In the genomic region with DNA sequence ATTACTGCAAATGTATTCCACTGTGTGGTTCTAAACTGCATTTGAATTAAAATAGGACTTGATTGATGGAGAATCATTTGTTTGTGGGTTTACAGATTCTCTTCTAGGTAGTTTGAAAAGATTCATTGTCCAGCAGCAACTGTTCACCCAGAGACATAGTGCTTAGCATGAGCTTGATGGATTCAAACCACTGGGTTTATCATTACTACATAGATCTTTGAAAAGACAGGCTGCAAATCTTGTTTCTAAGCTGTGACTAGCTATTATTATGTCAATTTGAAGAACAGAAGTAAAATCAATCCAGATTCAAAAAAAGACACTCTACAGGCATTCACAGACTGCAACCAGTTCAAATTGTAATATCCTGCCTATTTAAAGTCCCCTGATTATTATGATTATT, we compare ENCODE assay signal across 13 cellular contexts. TPM values are rescaled to one million over a fixed set of nuclear protein-coding genes. Genes with fewer than 3 reads are reported as not detected.
A peak's percentile ranks its signal among the peaks of the same experiment; 100 is the strongest.
DNase-seq lines count a peak whose midpoint lies in the region; ATAC-seq, FAIRE-seq and TF ChIP-seq lines count a peak whose summit lies in the region.
"Had no signal": no experiment of that assay in that cellular context is flagged by ENCODE, and none has a peak within 500 bp of the region (broad histone marks: within the 10 kb centered on the region; RNA-seq: fewer than 3 reads in every experiment).

No MANE protein-coding gene starts in this region.

- no peak overlapping the region for H3K9ac ChIP-seq in kidney (ENCODE audit: low read length in 2 of 2)
- H3K9ac ChIP-seq: BLaER1 had no signal

- peaks cover 10 to 84% of the 10 kb centered on the region in 2 donors for H3K4me1 ChIP-seq in ascending aorta
- H3K4me1 ChIP-seq in kidney (ENCODE audit: control insufficient read depth in 1 of 2, insufficient read depth in 1 of 2, low read depth in 1 of 2, low read length in 2 of 2) = peaks cover 2 to 20% of the 10 kb centered on the region in 2 donors

- no peak for ATAC-seq in stimulated activated naive CD8-positive, alpha-beta T cell treated with anti-CD3 and anti-CD28 coated beads, Interleukin-15, amount 100 ng/mL, for 72 hours
- no peak for ATAC-seq in naive thymus-derived CD8-positive, alpha-beta T cell

- H3K4me3 Mint-ChIP-seq in stimulated activated naive CD8-positive, alpha-beta T cell treated with anti-CD3 and anti-CD28 coated beads, Interleukin-15, Interleukin-2, amounts not matched to agents 100 ng/mL and 50 ng/mL, for 24 hours = no peak overlapping the region
- H3K4me3 Mint-ChIP-seq in stimulated activated naive CD8-positive, alpha-beta T cell treated with anti-CD3 and anti-CD28 coated beads, Interleukin-15, amount 100 ng/mL, for 72 hours = no peak overlapping the region
- peak overlapping the region in 7 of 10 donors; percentile 12 to 67 (median 51) for H3K4me3 Mint-ChIP-seq in naive thymus-derived CD8-positive, alpha-beta T cell
- H3K4me3 Mint-ChIP-seq: type B pancreatic cell had no signal

- no peaks in the 10 kb centered on the region for H3K27me3 ChIP-seq in ascending aorta
- H3K27me3 ChIP-seq: BLaER1 had no signal

- no peaks in the 10 kb centered on the region for H3K36me3 ChIP-seq in ascending aorta
- no peaks in the 10 kb centered on the region for H3K36me3 ChIP-seq in kidney (ENCODE audit: control insufficient read depth in 1 of 2, insufficient read depth in 2 of 2, low read length in 2 of 2)

- no peak for TF ChIP-seq CTCF in ascending aorta (IDR thresholded peaks at IDR 0.05)
- TF ChIP-seq CTCF in kidney (IDR thresholded peaks at IDR 0.05; ENCODE audit: borderline replicate concordance, extremely low read depth, insufficient read depth) = no peak

- H3K27ac Mint-ChIP-seq in stimulated activated naive CD8-positive, alpha-beta T cell treated with anti-CD3 and anti-CD28 coated beads, Interleukin-15, Interleukin-2, amounts not matched to agents 100 ng/mL and 50 ng/mL, for 24 hours = peak overlapping the region; percentile 87
- no peak overlapping the region for H3K27ac Mint-ChIP-seq in stimulated activated naive CD8-positive, alpha-beta T cell treated with anti-CD3 and anti-CD28 coated beads, Interleukin-15, amount 100 ng/mL, for 72 hours
- peak overlapping the region in 9 of 10 donors; percentile 16 to 87 (median 77) for H3K27ac Mint-ChIP-seq in naive thymus-derived CD8-positive, alpha-beta T cell
- H3K27ac Mint-ChIP-seq: type B pancreatic cell had no signal

- DNase-seq in stimulated activated naive CD8-positive, alpha-beta T cell treated with anti-CD3 and anti-CD28 coated beads, Interleukin-15, amount 100 ng/mL, for 72 hours = no peak
- DNase-seq in ascending aorta (ENCODE audit: low spot score in 2 of 2) = no peak
- no peak for DNase-seq in naive thymus-derived CD8-positive, alpha-beta T cell
- DNase-seq in A172 (ENCODE audit: low spot score) = no peak
- DNase-seq in NCI-H510A (lab: John Stamatoyannopoulos, UW) = no peak
- DNase-seq in kidney = no peak
- DNase-seq in NCI-H1436 (lab: John Stamatoyannopoulos, UW) = no peak
- DNase-seq: activated T-cell treated with anti-CD3 and anti-CD28 coated beads, Interleukin-2, amount 50 U/mL, for 1 hour; cerebellar nuclear complex; NCI-H2029 had no signal

- no peaks in the 10 kb centered on the region for H3K9me3 ChIP-seq in ascending aorta
- H3K9me3 ChIP-seq in kidney (ENCODE audit: control insufficient read depth in 1 of 2, low read length in 2 of 2) = no peaks in the 10 kb centered on the region
- H3K9me3 ChIP-seq: BLaER1 had no signal

- no peak for FAIRE-seq in kidney (lab: Jason Lieb, UNC)

- no peaks in the 10 kb centered on the region for H3K27me3 Mint-ChIP-seq in stimulated activated naive CD8-positive, alpha-beta T cell treated with anti-CD3 and anti-CD28 coated beads, Interleukin-15, Interleukin-2, amounts not matched to agents 100 ng/mL and 50 ng/mL, for 24 hours
- no peaks in the 10 kb centered on the region for H3K27me3 Mint-ChIP-seq in stimulated activated naive CD8-positive, alpha-beta T cell treated with anti-CD3 and anti-CD28 coated beads, Interleukin-15, amount 100 ng/mL, for 72 hours
- H3K27me3 Mint-ChIP-seq in naive thymus-derived CD8-positive, alpha-beta T cell = no peaks in the 10 kb centered on the region
- H3K27me3 Mint-ChIP-seq: type B pancreatic cell had no signal

- H3K27ac ChIP-seq in ascending aorta (peak overlapping the region; percentile 78 to 81), kidney (ENCODE audit: low read depth in 2 of 2, low read length in 2 of 2) (no peak overlapping the region)
- H3K27ac ChIP-seq: BLaER1 had no signal

- peaks cover 93% of the 10 kb centered on the region for H3K4me1 Mint-ChIP-seq in stimulated activated naive CD8-positive, alpha-beta T cell treated with anti-CD3 and anti-CD28 coated beads, Interleukin-15, Interleukin-2, amounts not matched to agents 100 ng/mL and 50 ng/mL, for 24 hours (ENCODE audit: low read depth)
- H3K4me1 Mint-ChIP-seq in stimulated activated naive CD8-positive, alpha-beta T cell treated with anti-CD3 and anti-CD28 coated beads, Interleukin-15, amount 100 ng/mL, for 72 hours = peaks cover 89% of the 10 kb centered on the region
- peaks cover 34 to 88% (median 82%) of the 10 kb centered on the region in 4 donors for H3K4me1 Mint-ChIP-seq in naive thymus-derived CD8-positive, alpha-beta T cell

- POLR2A ChIA-PET in naive thymus-derived CD8-positive, alpha-beta T cell (lab: Charles Lee) = interaction anchor here (0.9 to 1.7 kb wide), 2 partner anchors 13 to 49 kb away, joined by 5 read pairs; a partner anchor contains a TSS

- H3K9me3 Mint-ChIP-seq in stimulated activated naive CD8-positive, alpha-beta T cell treated with anti-CD3 and anti-CD28 coated beads, Interleukin-15, Interleukin-2, amounts not matched to agents 100 ng/mL and 50 ng/mL, for 24 hours = no peaks in the 10 kb centered on the region
- H3K9me3 Mint-ChIP-seq in stimulated activated naive CD8-positive, alpha-beta T cell treated with anti-CD3 and anti-CD28 coated beads, Interleukin-15, amount 100 ng/mL, for 72 hours = no peaks in the 10 kb centered on the region
- no peaks in the 10 kb centered on the region for H3K9me3 Mint-ChIP-seq in naive thymus-derived CD8-positive, alpha-beta T cell
- H3K9me3 Mint-ChIP-seq: type B pancreatic cell had no signal

- H3K4me3 ChIP-seq in ascending aorta (peak overlapping the region; percentile 13 to 28), kidney (ENCODE audit: low read length in 2 of 2) (no peak overlapping the region)
- H3K4me3 ChIP-seq: BLaER1 had no signal

- H3K36me3 Mint-ChIP-seq in stimulated activated naive CD8-positive, alpha-beta T cell treated with anti-CD3 and anti-CD28 coated beads, Interleukin-15, Interleukin-2, amounts not matched to agents 100 ng/mL and 50 ng/mL, for 24 hours (ENCODE audit: low read depth) = peaks cover 53% of the 10 kb centered on the region
- peaks cover 0 to 61% (median 8%) of the 10 kb centered on the region in 3 donors for H3K36me3 Mint-ChIP-seq in naive thymus-derived CD8-positive, alpha-beta T cell

- intact Hi-C loops in ascending aorta (cut with DNase I) (no loop called here), kidney (cut with DNase I) (no loop called here)

RNA-seq across cellular contexts. Expression of a gene that starts 49.8 kb away (rescaled TPM):
- total RNA-seq in ascending aorta = 350 TPM
- total RNA-seq in naive thymus-derived CD8-positive, alpha-beta T cell = 100 to 1,000 TPM; 419 to 423 TPM
- polyA plus RNA-seq in naive thymus-derived CD8-positive, alpha-beta T cell = 100 to 1,000 TPM; 298 to 370 (median 331) TPM
- 137 and 161 TPM in 2 replicates for total RNA-seq in A172 (2014; rRNA removed; shearing (Covaris generic))
- total RNA-seq in kidney = 167 TPM
- polyA plus RNA-seq in kidney (ENCODE audit: insufficient read depth, low read depth, low replicate concordance) = 22.0 TPM

Comparison
In these comparisons a context has a peak if more than half of its experiments do, and no peak if none do; other contexts are left out.
1. H3K27ac Mint-ChIP-seq: peak in stimulated activated naive CD8-positive, alpha-beta T cell treated with anti-CD3 and anti-CD28 coated beads, Interleukin-15, Interleukin-2, amounts not matched to agents 100 ng/mL and 50 ng/mL, for 24 hours (single experiment) and naive thymus-derived CD8-positive, alpha-beta T cell (9 of 10); none in stimulated activated naive CD8-positive, alpha-beta T cell treated with anti-CD3 and anti-CD28 coated beads, Interleukin-15, amount 100 ng/mL, for 72 hours (0 of 2).
2. H3K4me3 Mint-ChIP-seq: peak in naive thymus-derived CD8-positive, alpha-beta T cell (7 of 10); none in stimulated activated naive CD8-positive, alpha-beta T cell treated with anti-CD3 and anti-CD28 coated beads, Interleukin-15, Interleukin-2, amounts not matched to agents 100 ng/mL and 50 ng/mL, for 24 hours (single experiment) and stimulated activated naive CD8-positive, alpha-beta T cell treated with anti-CD3 and anti-CD28 coated beads, Interleukin-15, amount 100 ng/mL, for 72 hours (0 of 2).
3. H3K27ac ChIP-seq: peak in ascending aorta (2 of 2); none in kidney (0 of 2).
4. H3K4me3 ChIP-seq: peak in ascending aorta (2 of 2); none in kidney (0 of 2).